8 cellular contexts compared by ENCODE assay signal in genomic region chr14:81400852-81401251, GRCh38. TPM values are rescaled to one million over a fixed set of nuclear protein-coding genes. Genes with fewer than 3 reads are reported as not detected.
DNase-seq lines count a peak whose midpoint lies in the region; ATAC-seq and TF ChIP-seq lines count a peak whose summit lies in the region.

No MANE protein-coding gene starts in this region.

- H2BK15ac ChIP-seq in mesenchymal stem cell (ENCODE audit: low read depth, poor library complexity, severe bottlenecking), result no peak overlapping the region

- CTCF ChIA-PET in Calu3 (lab: Charles Lee), result no interaction called here

- no peak overlapping the region for H2AFZ ChIP-seq in mesenchymal stem cell (ENCODE audit: low read depth, low read length)

- 75 to 87% methylated on average over 8 of the region's 8 CpGs for WGBS in body of pancreas, 2 donors
- WGBS in mesenchymal stem cell, result 61% methylated on average over 8 of the region's 8 CpGs

- no peak overlapping the region for H3K4ac ChIP-seq in mesenchymal stem cell (ENCODE audit: low read depth in 1 of 2, low read length in 2 of 2)

- no peak for TF ChIP-seq POLR2A in body of pancreas (IDR thresholded peaks at IDR 0.05)

- no peak overlapping the region for H2BK12ac ChIP-seq in mesenchymal stem cell (ENCODE audit: low read length in 2 of 2)

- no peak overlapping the region for H3K27ac ChIP-seq in body of pancreas
- no peak overlapping the region for H3K27ac ChIP-seq in mesenchymal stem cell (ENCODE audit: low read length, poor library complexity, severe bottlenecking)

- no peak overlapping the region for H3K18ac ChIP-seq in mesenchymal stem cell (ENCODE audit: low read depth in 1 of 2, low read length in 2 of 2)

- no peak overlapping the region for H3K4me2 ChIP-seq in mesenchymal stem cell (ENCODE audit: low read length, poor library complexity, severe bottlenecking)

- TF ChIP-seq CTCF in Calu3 (IDR thresholded peaks at IDR 0.05; ENCODE audit: unreplicated experiment) (no peak), body of pancreas (IDR thresholded peaks at IDR 0.05) (no peak)

- H4K8ac ChIP-seq in mesenchymal stem cell (ENCODE audit: low read length), result no peak overlapping the region

- H3K4me3 ChIP-seq in body of pancreas (no peak overlapping the region), mesenchymal stem cell (ENCODE audit: insufficient read depth in 1 of 2, low read depth in 1 of 2, low read length in 2 of 2) (peak overlapping the region in 1 of 2 experiments; percentile 54), H7 (ENCODE audit: insufficient read depth, low read depth, low read length) (no peak overlapping the region)

- H3K4me3 Mint-ChIP-seq in Calu3 (ENCODE audit: low read depth, unreplicated experiment), result peak overlapping the region; percentile 0

- H3K9me3 ChIP-seq in body of pancreas, result no peaks in the 10 kb centered on the region
- no peaks in the 10 kb centered on the region for H3K9me3 ChIP-seq in mesenchymal stem cell (ENCODE audit: control insufficient read depth, low read length)

- H3K36me3 Mint-ChIP-seq in Calu3 (ENCODE audit: insufficient read depth, unreplicated experiment), result no peaks in the 10 kb centered on the region

- BruUV-seq in Calu3 (replicated peaks; lab: Mats Ljungman, UMichigan), result no TSS peak

- H3K9me3 Mint-ChIP-seq in Calu3 (ENCODE audit: low read depth, unreplicated experiment), result no peaks in the 10 kb centered on the region

- H4K91ac ChIP-seq in mesenchymal stem cell (ENCODE audit: low read length), result no peak overlapping the region

- H3K36me3 ChIP-seq in body of pancreas (replicated peaks in 1 of 2; ENCODE audit: insufficient read depth in 1 of 2, low read depth in 2 of 2) (no peaks in the 10 kb centered on the region), mesenchymal stem cell (ENCODE audit: control insufficient read depth in 1 of 2, insufficient read depth in 2 of 2, low read depth in 1 of 2, low read length in 2 of 2) (peaks cover 0 to 13% of the 10 kb centered on the region in 2 experiments), H7 (replicated peaks; ENCODE audit: control insufficient read depth, insufficient read depth, low read length) (no peaks in the 10 kb centered on the region; the same call in 1 of the 2 replicates)

- peaks cover 29% of the 10 kb centered on the region for H3K4me1 Mint-ChIP-seq in Calu3 (ENCODE audit: low read depth, unreplicated experiment)

- intact Hi-C loops in Calu3 (cut with micrococcal nuclease; ENCODE audit: unreplicated experiment), result loop anchor here (2.0 kb wide), 2 partner anchors 36 to 78 kb away; no protein-coding TSS in a partner anchor
- intact Hi-C loops in body of pancreas (cut with DNase I), result no loop called here

- H3K9ac ChIP-seq in mesenchymal stem cell (ENCODE audit: low read length), result peak overlapping the region; percentile 91

- ATAC-seq in body of pancreas (peak; percentile 45), GM21723 (IDR thresholded peaks at IDR 0.05; ENCODE audit: unreplicated experiment) (no peak)

- no peak overlapping the region for H2BK120ac ChIP-seq in mesenchymal stem cell (ENCODE audit: low read depth, low read length)

- no peaks in the 10 kb centered on the region for H3K27me3 Mint-ChIP-seq in Calu3 (ENCODE audit: unreplicated experiment)

- H3K79me1 ChIP-seq in mesenchymal stem cell (replicated peaks; ENCODE audit: low read length, poor library complexity, severe bottlenecking), result no peaks in the 10 kb centered on the region

- DNase-seq in Calu3, result peak; percentile 57
- peak; percentile 89 for DNase-seq in LoVo (ENCODE audit: low spot score)
- DNase-seq in body of pancreas, result peak in 3 of 4 donors; percentile 35 to 67 (median 37)
- peak; percentile 19 for DNase-seq in mesenchymal stem cell
- DNase-seq in globus pallidus (ENCODE audit: low spot score), result no peak
- no peak for DNase-seq in H7
- no peak for DNase-seq in NCI-H82 treated with DMSO at 0.1 percent for 48 hours (lab: John Stamatoyannopoulos, UW; ENCODE audit: unreplicated experiment)

- H3K27me3 ChIP-seq in body of pancreas (no peaks in the 10 kb centered on the region), mesenchymal stem cell (ENCODE audit: control insufficient read depth in 1 of 2, insufficient read depth in 1 of 2, low read length in 2 of 2) (peaks cover 0 to 9% of the 10 kb centered on the region in 2 experiments), H7 (ENCODE audit: control insufficient read depth, insufficient read depth, low read length) (no peaks in the 10 kb centered on the region)

- no peaks in the 10 kb centered on the region for H3K4me1 ChIP-seq in body of pancreas
- H3K4me1 ChIP-seq in mesenchymal stem cell (ENCODE audit: control insufficient read depth, insufficient read depth, low read depth, low read length), result peaks cover 2% of the 10 kb centered on the region

- peak overlapping the region; percentile 48 for H3K27ac Mint-ChIP-seq in Calu3 (ENCODE audit: unreplicated experiment)

- no peak overlapping the region for H3K23ac ChIP-seq in mesenchymal stem cell (ENCODE audit: low read length in 2 of 2)

- H2BK5ac ChIP-seq in mesenchymal stem cell (ENCODE audit: low read depth, low read length, poor library complexity, severe bottlenecking), result no peak overlapping the region

- no peak overlapping the region for H3K14ac ChIP-seq in mesenchymal stem cell (ENCODE audit: low read length in 2 of 2)

- no peak overlapping the region for H2AK5ac ChIP-seq in mesenchymal stem cell (ENCODE audit: low read length, severe bottlenecking)

RNA-seq across cellular contexts. Expression of gene STON2, which starts 0.7 kb away (rescaled TPM):
- total RNA-seq in Calu3 (2022), result 28.2 and 39.3 TPM in 2 replicates
- total RNA-seq in body of pancreas, result 10 to 100 TPM in 1 of 2 donors, 1 to 10 TPM in 1; 6.6 to 16.6 TPM
- not detected for polyA plus RNA-seq in mesenchymal stem cell (2013, experiment 1 of 2)
- not detected for polyA plus RNA-seq in mesenchymal stem cell (2013, experiment 2 of 2)
- 26.9 and 28.5 TPM in 2 replicates for total RNA-seq in H7 (2014; rRNA removed; shearing (Covaris generic))

Comparison
In these comparisons a context has a peak if more than half of its experiments do, and no peak if none do; other contexts are left out.
1. DNase-seq: peak in Calu3 (single experiment), LoVo (single experiment), body of pancreas (3 of 4) and mesenchymal stem cell (single experiment); none in globus pallidus (single experiment), H7 (single experiment) and NCI-H82 treated with DMSO at 0.1 percent for 48 hours (single experiment).